Comparison of ENCODE assay signal across 28 cellular contexts in the genomic region with DNA sequence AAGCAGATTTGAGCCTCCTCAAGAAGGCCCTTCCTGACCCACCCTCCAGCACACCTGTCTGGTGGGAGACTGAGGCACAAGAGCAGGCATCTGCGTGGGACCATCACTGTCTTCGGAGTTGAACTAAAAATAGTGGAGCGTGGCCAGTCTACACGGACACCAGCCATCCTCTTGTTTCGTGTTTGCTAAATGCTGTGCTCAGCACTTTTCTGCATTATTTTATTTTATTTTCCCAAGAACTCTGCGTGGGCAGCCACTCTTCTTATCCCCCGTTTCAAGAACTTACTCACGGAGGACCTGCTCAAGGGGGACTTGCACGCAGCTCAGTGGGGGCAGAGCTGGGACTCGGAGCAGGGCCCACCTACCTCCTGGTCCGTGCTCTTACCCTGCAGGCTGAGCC.
"Had no signal": no experiment of that assay in that cellular context is flagged by ENCODE, and none has a peak within 500 bp of the region (broad histone marks: within the 10 kb centered on the region; RNA-seq: fewer than 3 reads in every experiment).

No MANE protein-coding gene starts in this region.

- H3K27ac Mint-ChIP-seq: activated B cell treated with CpG ODN at 0.5 μM for 24 hours; activated CD4-positive, alpha-beta memory T cell treated with anti-CD3 and anti-CD28 coated beads for 36 hours; activated naive CD4-positive, alpha-beta T cell treated with anti-CD3 and anti-CD28 coated beads, Interleukin-2, amount 10 ng/mL, durations not matched to agents 7 days and 5 days; activated naive CD8-positive, alpha-beta T cell had no signal

- ATAC-seq: Panc1 had no signal

- H3K9me3 Mint-ChIP-seq: activated B cell treated with CpG ODN at 0.5 μM for 24 hours; activated CD4-positive, alpha-beta memory T cell treated with anti-CD3 and anti-CD28 coated beads for 36 hours; activated naive CD4-positive, alpha-beta T cell treated with anti-CD3 and anti-CD28 coated beads, Interleukin-2, amount 10 ng/mL, durations not matched to agents 7 days and 5 days had no signal

- H3K36me3 ChIP-seq: brain microvascular endothelial cell had no signal

- H3K27me3 Mint-ChIP-seq: activated B cell treated with CpG ODN at 0.5 μM for 24 hours; activated CD4-positive, alpha-beta memory T cell treated with anti-CD3 and anti-CD28 coated beads for 36 hours; activated naive CD8-positive, alpha-beta T cell had no signal

- H3K4me3 Mint-ChIP-seq: activated B cell treated with CpG ODN at 0.5 μM for 24 hours; activated CD4-positive, alpha-beta memory T cell treated with anti-CD3 and anti-CD28 coated beads for 36 hours; activated naive CD4-positive, alpha-beta T cell treated with anti-CD3 and anti-CD28 coated beads, Interleukin-2, amount 10 ng/mL, durations not matched to agents 7 days and 5 days; activated naive CD8-positive, alpha-beta T cell had no signal

- DNase-seq: activated B cell treated with CpG ODN at 0.5 μM for 24 hours; activated CD4-positive, alpha-beta memory T cell treated with anti-CD3 and anti-CD28 coated beads for 36 hours; activated CD4-positive, alpha-beta T cell treated with anti-CD3 and anti-CD28 coated beads for 4 hours; activated CD4-positive, alpha-beta T cell treated with anti-CD3 and anti-CD28 coated beads, Interleukin-2, amount 50 U/mL, for 1 hour; activated CD4-positive, CD25-positive, alpha-beta regulatory T cell treated with anti-CD3 and anti-CD28 coated beads, Interleukin-2, amount 50 U/mL, for 72 hours; activated CD8-positive, alpha-beta memory T cell treated with anti-CD3 and anti-CD28 coated beads, Interleukin-2, amount 50 U/mL, for 4 hours; activated effector memory CD4-positive, alpha-beta T cell treated with Interleukin-2 at 50 U/mL for 16 hours; activated naive CD4-positive, alpha-beta T cell treated with anti-CD3 and anti-CD28 coated beads, Interleukin-2, amount 10 ng/mL, durations not matched to agents 7 days and 5 days; activated T-cell treated with anti-CD3 and anti-CD28 coated beads, Interleukin-2, amount 50 U/mL, for 48 hours; amniotic stem cell; aorta; brain microvascular endothelial cell; central memory CD4-positive, alpha-beta T cell; MM.1S; MV-4-11; NCI-H1092; NCI-H1436 treated with DMSO at 0.1 percent for 48 hours; NCI-H1694 treated with DMSO at 0.1 percent for 48 hours; NCI-H2029; NCI-H345; NCI-H524 treated with DMSO at 0.1 percent for 48 hours; SW 1271; T-helper 1 cell; T-helper 2 cell; T-helper 9 cell had no signal

- H3K4me1 Mint-ChIP-seq: activated B cell treated with CpG ODN at 0.5 μM for 24 hours had no signal

- H3K27ac ChIP-seq: brain microvascular endothelial cell, VCaP had no signal

- H3K36me3 Mint-ChIP-seq: activated CD4-positive, alpha-beta memory T cell treated with anti-CD3 and anti-CD28 coated beads for 36 hours; activated naive CD4-positive, alpha-beta T cell treated with anti-CD3 and anti-CD28 coated beads, Interleukin-2, amount 10 ng/mL, durations not matched to agents 7 days and 5 days; activated naive CD8-positive, alpha-beta T cell had no signal

- H3K27me3 ChIP-seq: brain microvascular endothelial cell had no signal
